1 cellular context compared by ENCODE assay signal in the genomic region with DNA sequence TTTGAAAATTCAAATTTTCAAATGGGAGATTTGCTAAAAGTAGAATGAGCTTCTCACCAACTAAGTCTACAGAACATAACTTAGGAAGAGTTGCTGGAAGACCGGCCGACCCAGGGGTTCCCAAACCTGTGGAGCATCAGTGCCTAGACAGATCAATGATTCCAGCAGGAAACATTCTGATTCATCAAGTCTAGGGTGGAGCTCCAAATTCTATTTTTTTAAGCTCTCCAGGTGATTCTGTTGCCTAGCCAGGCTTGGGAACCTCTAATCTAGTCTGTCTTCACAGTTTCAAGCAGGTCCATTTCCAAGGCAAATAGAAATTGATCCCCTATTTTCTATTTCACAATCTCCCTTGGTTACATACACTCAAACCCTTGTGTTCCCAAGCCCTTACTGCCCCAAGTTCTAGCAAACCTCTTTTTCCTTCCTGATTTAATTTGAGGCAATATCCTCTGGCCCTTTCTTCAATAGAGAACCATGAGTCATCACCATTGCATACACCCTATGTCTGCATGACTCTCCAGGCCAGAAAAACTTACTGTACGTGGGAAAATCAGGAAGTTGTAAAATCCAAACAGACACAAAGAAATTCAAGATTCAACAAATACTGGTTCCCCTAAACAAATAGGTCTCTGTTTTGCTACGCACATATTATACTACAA.
TF ChIP-seq lines count a peak whose summit lies in the region.

No MANE protein-coding gene starts in this region.

TF ChIP-seq in K562, 482 proteins besides CTCF, POLR2A, EP300 and RAD21 (continued from another document):
- TF ChIP-seq, protein P1, sequence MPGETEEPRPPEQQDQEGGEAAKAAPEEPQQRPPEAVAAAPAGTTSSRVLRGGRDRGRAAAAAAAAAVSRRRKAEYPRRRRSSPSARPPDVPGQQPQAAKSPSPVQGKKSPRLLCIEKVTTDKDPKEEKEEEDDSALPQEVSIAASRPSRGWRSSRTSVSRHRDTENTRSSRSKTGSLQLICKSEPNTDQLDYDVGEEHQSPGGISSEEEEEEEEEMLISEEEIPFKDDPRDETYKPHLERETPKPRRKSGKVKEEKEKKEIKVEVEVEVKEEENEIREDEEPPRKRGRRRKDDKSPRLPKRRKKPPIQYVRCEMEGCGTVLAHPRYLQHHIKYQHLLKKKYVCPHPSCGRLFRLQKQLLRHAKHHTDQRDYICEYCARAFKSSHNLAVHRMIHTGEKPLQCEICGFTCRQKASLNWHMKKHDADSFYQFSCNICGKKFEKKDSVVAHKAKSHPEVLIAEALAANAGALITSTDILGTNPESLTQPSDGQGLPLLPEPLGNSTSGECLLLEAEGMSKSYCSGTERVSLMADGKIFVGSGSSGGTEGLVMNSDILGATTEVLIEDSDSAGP (CRISPR knock-in tag; IDR thresholded peaks at IDR 0.05): no peak
- TF ChIP-seq SP2 (IDR thresholded peaks at IDR 0.05; ENCODE audit: extremely low read depth, low read depth, low read length, poor library complexity, severe bottlenecking): no peak
- TF ChIP-seq, protein P2, sequence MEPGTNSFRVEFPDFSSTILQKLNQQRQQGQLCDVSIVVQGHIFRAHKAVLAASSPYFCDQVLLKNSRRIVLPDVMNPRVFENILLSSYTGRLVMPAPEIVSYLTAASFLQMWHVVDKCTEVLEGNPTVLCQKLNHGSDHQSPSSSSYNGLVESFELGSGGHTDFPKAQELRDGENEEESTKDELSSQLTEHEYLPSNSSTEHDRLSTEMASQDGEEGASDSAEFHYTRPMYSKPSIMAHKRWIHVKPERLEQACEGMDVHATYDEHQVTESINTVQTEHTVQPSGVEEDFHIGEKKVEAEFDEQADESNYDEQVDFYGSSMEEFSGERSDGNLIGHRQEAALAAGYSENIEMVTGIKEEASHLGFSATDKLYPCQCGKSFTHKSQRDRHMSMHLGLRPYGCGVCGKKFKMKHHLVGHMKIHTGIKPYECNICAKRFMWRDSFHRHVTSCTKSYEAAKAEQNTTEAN (CRISPR knock-in tag; IDR thresholded peaks at IDR 0.05): no peak
- TF ChIP-seq CEBPG (CRISPR knock-in tag; IDR thresholded peaks at IDR 0.05): no peak
- TF ChIP-seq CEBPG (tag; conservative IDR thresholded peaks at IDR 0.05 in 1 of 2, IDR thresholded peaks at IDR 0.05 in 1 of 2): peak; percentile 38 to 73; a peak in 3 of 4 replicates
- no peak for TF ChIP-seq ARID3A (IDR thresholded peaks at IDR 0.05; ENCODE audit: borderline replicate concordance, low read depth, low read length)
- TF ChIP-seq JUNB (CRISPR knock-in tag; conservative IDR thresholded peaks at IDR 0.05): 0 out of 2 replicates have a peak, but pooled peaks have one; percentile 31
- peak; percentile 35; the same call in 1 of the 2 replicates for TF ChIP-seq MAFG (tag; conservative IDR thresholded peaks at IDR 0.05)
- peak; percentile 51 for TF ChIP-seq NFE2 (IDR thresholded peaks at IDR 0.05; ENCODE audit: low read depth)
